ENCODE assay signal across 26 cellular contexts in the genomic region with DNA sequence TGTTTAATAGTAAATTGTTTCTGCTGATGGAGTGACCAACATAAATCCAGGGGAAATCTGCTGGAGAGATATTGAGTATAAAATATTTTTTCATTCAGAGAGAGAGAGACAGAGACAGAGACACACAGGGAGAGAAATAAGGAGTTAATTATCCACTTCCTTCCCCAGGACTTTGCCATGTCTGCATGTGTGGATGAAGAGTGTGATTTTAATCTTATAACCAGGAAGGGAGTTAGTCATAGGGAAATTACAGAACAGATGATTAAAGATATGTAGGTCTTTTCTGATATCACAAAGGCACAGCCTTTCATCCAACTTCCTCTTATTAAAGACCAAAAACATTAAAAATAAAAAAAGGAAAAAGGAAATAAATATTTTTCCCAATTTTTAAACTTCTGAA.
A peak's percentile ranks its signal among the peaks of the same experiment; 100 is the strongest.
DNase-seq lines count a peak whose midpoint lies in the region; ATAC-seq, FAIRE-seq and TF ChIP-seq lines count a peak whose summit lies in the region.
"Had no signal": no experiment of that assay in that cellular context is flagged by ENCODE, and none has a peak within 500 bp of the region (broad histone marks: within the 10 kb centered on the region; RNA-seq: fewer than 3 reads in every experiment).

No MANE protein-coding gene starts in this region.

- TF ChIP-seq CTCF in keratinocyte (optimal IDR thresholded peaks at IDR 0.05 in 1 of 3, IDR thresholded peaks at IDR 0.05 in 1 of 3, conservative IDR thresholded peaks at IDR 0.05 in 1 of 3; ENCODE audit: extremely low read depth in 1 of 3, insufficient read depth in 2 of 3, low read length in 3 of 3) (no peak), sigmoid colon (IDR thresholded peaks at IDR 0.05) (no peak)

- H3K36me3 ChIP-seq in keratinocyte (ENCODE audit: control insufficient read depth in 2 of 2, extremely low read depth in 1 of 2, insufficient read depth in 2 of 2, low read length in 2 of 2) (no peaks in the 10 kb centered on the region), sigmoid colon (no peaks in the 10 kb centered on the region)
- H3K36me3 ChIP-seq: left lung, MG63, prostate gland, stomach, WERI-Rb-1 had no signal

- no peaks in the 10 kb centered on the region for H3K4me1 ChIP-seq in keratinocyte (ENCODE audit: control insufficient read depth, extremely low read depth, insufficient read depth, low read length)
- H3K4me1 ChIP-seq in sigmoid colon = no peaks in the 10 kb centered on the region
- H3K4me1 ChIP-seq: left lung, prostate gland had no signal

- ATAC-seq in HG02870 (IDR thresholded peaks at IDR 0.05; ENCODE audit: unreplicated experiment) = no peak
- ATAC-seq in GM21390 (IDR thresholded peaks at IDR 0.05; ENCODE audit: unreplicated experiment) = no peak
- ATAC-seq: activated naive CD8-positive, alpha-beta T cell treated with anti-CD3 and anti-CD28 coated beads, Interleukin-2, amount 50 U/mL, for 24 hours; left lung; T-helper 17 cell had no signal

- no peak overlapping the region for H3K4me2 ChIP-seq in keratinocyte (ENCODE audit: control insufficient read depth, extremely low read depth, insufficient read depth, low read depth, low read length)

- H3K9ac ChIP-seq in keratinocyte (ENCODE audit: control insufficient read depth, extremely low read depth, insufficient read depth, low read length) = no peak overlapping the region

- no peak for FAIRE-seq in keratinocyte (lab: Jason Lieb, UNC)
- FAIRE-seq: GM18507 had no signal

- dilution Hi-C loops in keratinocyte (cut with MboI; ENCODE audit: extremely low pct_ligation_motif_present, low sequenced_read_pairs) = no loop called here

- H3K4me3 ChIP-seq in keratinocyte (ENCODE audit: control insufficient read depth in 2 of 3, extremely low read depth in 1 of 3, insufficient read depth in 2 of 3, low read depth in 1 of 3, low read length in 3 of 3) (no peak overlapping the region), sigmoid colon (no peak overlapping the region)
- H3K4me3 ChIP-seq: left lung, MG63, prostate gland, stomach had no signal

- no peak for TF ChIP-seq EP300 in sigmoid colon (IDR thresholded peaks at IDR 0.05)

- H2AFZ ChIP-seq in keratinocyte (ENCODE audit: control insufficient read depth, low read length) = peak overlapping the region; percentile 41

- no peak for TF ChIP-seq POLR2A in sigmoid colon (IDR thresholded peaks at IDR 0.05)

- no peaks in the 10 kb centered on the region for H4K20me1 ChIP-seq in keratinocyte (ENCODE audit: control insufficient read depth, extremely low read depth, insufficient read depth, low read length)

- no peaks in the 10 kb centered on the region for H3K27me3 ChIP-seq in keratinocyte (ENCODE audit: control insufficient read depth, extremely low read depth, insufficient read depth, low read length)
- H3K27me3 ChIP-seq in sigmoid colon = no peaks in the 10 kb centered on the region
- H3K27me3 ChIP-seq: left lung, MG63, stomach had no signal

- no peaks in the 10 kb centered on the region for H3K9me1 ChIP-seq in keratinocyte (ENCODE audit: control insufficient read depth, extremely low read depth, insufficient read depth, low read length)

- DNase-seq in EH (ENCODE audit: low read depth) (peak; percentile 59), NCI-H82 treated with DMSO at 0.1 percent for 48 hours (lab: John Stamatoyannopoulos, UW; ENCODE audit: unreplicated experiment) (peak; percentile 14), dermis blood vessel endothelial cell (peak; percentile 87), keratinocyte (ENCODE audit: low read depth, low spot score) (no peak), sigmoid colon (no peak), NCI-H1092 (lab: John Stamatoyannopoulos, UW) (no peak)
- DNase-seq: activated CD8-positive, alpha-beta memory T cell treated with anti-CD3 and anti-CD28 coated beads, Interleukin-2, amount 50 U/mL, for 4 hours; activated effector memory CD4-positive, alpha-beta T cell treated with Interleukin-2 at 50 U/mL for 16 hours; activated naive CD8-positive, alpha-beta T cell treated with anti-CD3 and anti-CD28 coated beads, Interleukin-2, amount 50 U/mL, for 24 hours; COR-L47; cortex of kidney; HFFc6; left lung; MG63; NCI-H1436 treated with DMSO at 0.1 percent for 48 hours; NCI-H2171; NCI-H69; stimulated activated CD4-positive, alpha-beta T cell treated with anti-CD3 and anti-CD28 coated beads, Interleukin-4, amount 100 ng/mL, for 24 hours; stomach; T-helper 17 cell; trophoblast cell; WERI-Rb-1 had no signal

- no peaks in the 10 kb centered on the region for H3K9me3 ChIP-seq in keratinocyte (ENCODE audit: control insufficient read depth, low read depth, low read length)
- H3K9me3 ChIP-seq in sigmoid colon = no peaks in the 10 kb centered on the region
- H3K9me3 ChIP-seq: left lung, MG63, prostate gland, stomach had no signal

- intact Hi-C loops in sigmoid colon (cut with DNase I) = no loop called here

- no peak overlapping the region for H3K27ac ChIP-seq in keratinocyte (ENCODE audit: control insufficient read depth, insufficient read depth, low read length)
- H3K27ac ChIP-seq in sigmoid colon = no peak overlapping the region
- H3K27ac ChIP-seq: left lung, prostate gland, stomach, WERI-Rb-1 had no signal

- H3K79me2 ChIP-seq in keratinocyte (ENCODE audit: control insufficient read depth, insufficient read depth, low read length) = no peaks in the 10 kb centered on the region

Comparison
In these comparisons a context has a peak if more than half of its experiments do, and no peak if none do; other contexts are left out.
1. DNase-seq: peak in EH (single experiment), NCI-H82 treated with DMSO at 0.1 percent for 48 hours (single experiment) and dermis blood vessel endothelial cell (single experiment); none in keratinocyte (single experiment), sigmoid colon (single experiment) and NCI-H1092 (single experiment).